21 cellular contexts compared by ENCODE assay signal in the genomic region with DNA sequence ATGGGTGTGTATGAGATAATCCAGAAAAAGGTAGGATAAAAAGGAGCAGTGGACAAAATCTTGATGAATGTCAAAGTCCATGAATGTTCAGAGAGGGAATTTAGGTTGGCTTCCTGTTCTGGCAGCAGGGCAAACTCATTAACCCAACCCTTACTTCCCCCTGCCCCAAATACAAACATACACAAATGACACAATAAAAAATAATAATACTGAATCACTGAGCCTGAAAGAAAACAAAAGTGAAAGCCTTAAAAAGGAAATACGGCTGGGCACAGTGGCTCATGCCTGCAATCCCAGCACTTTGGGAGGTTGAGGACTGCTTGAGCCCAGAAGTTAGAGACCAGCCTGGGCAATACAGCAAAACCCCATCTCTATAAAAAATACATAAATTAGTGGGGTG.
DNase-seq lines count a peak whose midpoint lies in the region; ATAC-seq, FAIRE-seq and TF ChIP-seq lines count a peak whose summit lies in the region.
"Had no signal": no experiment of that assay in that cellular context is flagged by ENCODE, and none has a peak within 500 bp of the region (broad histone marks: within the 10 kb centered on the region; RNA-seq: fewer than 3 reads in every experiment).

No MANE protein-coding gene starts in this region.

- intact Hi-C loops in PC-3 (cut with micrococcal nuclease) (no loop called here), esophagus muscularis mucosa (cut with DNase I) (no loop called here), mucosa of descending colon (cut with DNase I, micrococcal nuclease) (no loop called here), HepG2 (cut with micrococcal nuclease; ENCODE audit: unreplicated experiment) (no loop called here)
- intact Hi-C loops in activated T-helper 2 cell treated with anti-CD3 and anti-CD28 coated beads, Interferon-gamma antibody, Interleukin-2, Interleukin-4, amounts not matched to agents 10 μg/mL and 5 μg/mL and 100 μg/mL, durations not matched to agents 14 hours and 24 hours and 36 hours (cut with micrococcal nuclease): no loop called here
- intact Hi-C loops in activated CD4-positive, alpha-beta T cell treated with anti-CD3 and anti-CD28 coated beads for 36 hours (cut with DNase I, micrococcal nuclease): no loop called here

- no peak for FAIRE-seq in HepG2 (lab: Jason Lieb, UNC)
- FAIRE-seq: A549, D721Med, G401.6, GM12892, GM18507, HTR-8/SVneo had no signal

- no peaks in the 10 kb centered on the region for H3K9me3 Mint-ChIP-seq in activated T-helper 2 cell treated with anti-CD3 and anti-CD28 coated beads, Interferon-gamma antibody, Interleukin-2, Interleukin-4, amounts not matched to agents 10 μg/mL and 5 μg/mL and 100 μg/mL, durations not matched to agents 14 hours and 24 hours and 36 hours
- H3K9me3 Mint-ChIP-seq in activated CD4-positive, alpha-beta T cell treated with anti-CD3 and anti-CD28 coated beads for 36 hours (ENCODE audit: low read depth): no peaks in the 10 kb centered on the region
- H3K9me3 Mint-ChIP-seq: CD8-positive, alpha-beta memory T cell had no signal

- H3K79me2 ChIP-seq in PC-3 (ENCODE audit: low read length): no peaks in the 10 kb centered on the region
- H3K79me2 ChIP-seq in HepG2 (ENCODE audit: insufficient read depth, low read length): no peaks in the 10 kb centered on the region

- H3F3A ChIP-seq in PC-3 (ENCODE audit: low read length, unreplicated experiment): no peaks in the 10 kb centered on the region

- H4K20me1 ChIP-seq in BLaER1 (peaks cover 98% of the 10 kb centered on the region), PC-3 (ENCODE audit: low read length) (no peaks in the 10 kb centered on the region), HepG2 (ENCODE audit: insufficient read depth, low read length) (no peaks in the 10 kb centered on the region)

- H3K27me3 Mint-ChIP-seq in activated T-helper 2 cell treated with anti-CD3 and anti-CD28 coated beads, Interferon-gamma antibody, Interleukin-2, Interleukin-4, amounts not matched to agents 10 μg/mL and 5 μg/mL and 100 μg/mL, durations not matched to agents 14 hours and 24 hours and 36 hours (ENCODE audit: low read depth): peaks cover 7% of the 10 kb centered on the region
- no peaks in the 10 kb centered on the region for H3K27me3 Mint-ChIP-seq in activated CD4-positive, alpha-beta T cell treated with anti-CD3 and anti-CD28 coated beads for 36 hours

- H3K4me1 ChIP-seq in BLaER1 (peaks cover 47% of the 10 kb centered on the region), PC-3 (ENCODE audit: insufficient read depth, low read length) (no peaks in the 10 kb centered on the region), esophagus muscularis mucosa (peaks cover 0 to 4% (median under 1%) of the 10 kb centered on the region in 4 donors), mucosa of descending colon (ENCODE audit: low read depth) (peaks cover 7% of the 10 kb centered on the region), HepG2 (ENCODE audit: insufficient read depth, low read length) (peaks cover 8% of the 10 kb centered on the region; the same call in 1 of the 2 replicates)

- H3K27me3 ChIP-seq in BLaER1: no peaks in the 10 kb centered on the region
- H3K27me3 ChIP-seq in PC-3 (ENCODE audit: low read length): no peaks in the 10 kb centered on the region
- H3K27me3 ChIP-seq in esophagus muscularis mucosa: no peaks in the 10 kb centered on the region
- H3K27me3 ChIP-seq in HepG2 (ENCODE audit: control insufficient read depth in 1 of 2, insufficient read depth in 2 of 2, low read length in 2 of 2): no peaks in the 10 kb centered on the region

- no peaks in the 10 kb centered on the region for H3K9me2 ChIP-seq in PC-3 (replicated peaks; ENCODE audit: low read length)

- H3K4me2 ChIP-seq in BLaER1: peak overlapping the region; percentile 49
- H3K4me2 ChIP-seq in PC-3 (ENCODE audit: low read length): no peak overlapping the region
- no peak overlapping the region for H3K4me2 ChIP-seq in HepG2 (ENCODE audit: low read depth, low read length)
- H3K4me2 ChIP-seq: A549 had no signal

- H3K27ac ChIP-seq in BLaER1 (no peak overlapping the region), PC-3 (ENCODE audit: low read length) (no peak overlapping the region), esophagus muscularis mucosa (replicated peaks in 1 of 4) (no peak overlapping the region), HepG2 (ENCODE audit: extremely low read length, insufficient read depth, low read length) (no peak overlapping the region)
- H3K27ac ChIP-seq: 22Rv1, A549, GM23248 had no signal

- H3K4me1 Mint-ChIP-seq in activated T-helper 2 cell treated with anti-CD3 and anti-CD28 coated beads, Interferon-gamma antibody, Interleukin-2, Interleukin-4, amounts not matched to agents 10 μg/mL and 5 μg/mL and 100 μg/mL, durations not matched to agents 14 hours and 24 hours and 36 hours (ENCODE audit: low read depth): no peaks in the 10 kb centered on the region
- H3K4me1 Mint-ChIP-seq in activated CD4-positive, alpha-beta T cell treated with anti-CD3 and anti-CD28 coated beads for 36 hours: no peaks in the 10 kb centered on the region
- H3K4me1 Mint-ChIP-seq: CD4-positive, CD25-positive, alpha-beta regulatory T cell; CD8-positive, alpha-beta memory T cell; IgD-negative memory B cell had no signal

- POLR2A ChIA-PET in PC-3 (lab: Charles Lee; ENCODE audit: unreplicated experiment) (no interaction called here), HepG2 (lab: Yijun Ruan, JAX) (no interaction called here)
- POLR2A ChIA-PET in activated CD4-positive, alpha-beta T cell treated with anti-CD3 and anti-CD28 coated beads for 36 hours (lab: Charles Lee): no interaction called here

- no peaks in the 10 kb centered on the region for H3K36me3 Mint-ChIP-seq in activated T-helper 2 cell treated with anti-CD3 and anti-CD28 coated beads, Interferon-gamma antibody, Interleukin-2, Interleukin-4, amounts not matched to agents 10 μg/mL and 5 μg/mL and 100 μg/mL, durations not matched to agents 14 hours and 24 hours and 36 hours (ENCODE audit: low read depth)
- no peaks in the 10 kb centered on the region for H3K36me3 Mint-ChIP-seq in activated CD4-positive, alpha-beta T cell treated with anti-CD3 and anti-CD28 coated beads for 36 hours (ENCODE audit: low read depth)
- H3K36me3 Mint-ChIP-seq: CD4-positive, CD25-positive, alpha-beta regulatory T cell; IgD-negative memory B cell had no signal

- H3K4me3 Mint-ChIP-seq in activated T-helper 2 cell treated with anti-CD3 and anti-CD28 coated beads, Interferon-gamma antibody, Interleukin-2, Interleukin-4, amounts not matched to agents 10 μg/mL and 5 μg/mL and 100 μg/mL, durations not matched to agents 14 hours and 24 hours and 36 hours (ENCODE audit: low read depth): no peak overlapping the region
- no peak overlapping the region for H3K4me3 Mint-ChIP-seq in activated CD4-positive, alpha-beta T cell treated with anti-CD3 and anti-CD28 coated beads for 36 hours
- H3K4me3 Mint-ChIP-seq: CD4-positive, CD25-positive, alpha-beta regulatory T cell; CD8-positive, alpha-beta memory T cell; IgD-negative memory B cell had no signal

- CTCF ChIA-PET in PC-3 (lab: Charles Lee): no interaction called here
- CTCF ChIA-PET in activated CD4-positive, alpha-beta T cell treated with anti-CD3 and anti-CD28 coated beads for 36 hours (lab: Charles Lee): interaction anchor here (0.6 to 0.7 kb wide), 2 partner anchors 139 to 1327 kb away, joined by 3 read pairs; no protein-coding TSS in a partner anchor
- CTCF ChIA-PET in HepG2 (lab: Yijun Ruan, JAX; ENCODE audit: low intra/inter-chr PET ratio, low total read pairs): no interaction called here

- no peak overlapping the region for H3K27ac Mint-ChIP-seq in activated T-helper 2 cell treated with anti-CD3 and anti-CD28 coated beads, Interferon-gamma antibody, Interleukin-2, Interleukin-4, amounts not matched to agents 10 μg/mL and 5 μg/mL and 100 μg/mL, durations not matched to agents 14 hours and 24 hours and 36 hours
- H3K27ac Mint-ChIP-seq in activated CD4-positive, alpha-beta T cell treated with anti-CD3 and anti-CD28 coated beads for 36 hours: no peak overlapping the region
- H3K27ac Mint-ChIP-seq: CD4-positive, CD25-positive, alpha-beta regulatory T cell; CD8-positive, alpha-beta memory T cell; IgD-negative memory B cell had no signal

- no peak for TF ChIP-seq POLR2A in esophagus muscularis mucosa (IDR thresholded peaks at IDR 0.05; ENCODE audit: low read depth)
- no peak for TF ChIP-seq POLR2A in HepG2 (IDR thresholded peaks at IDR 0.05; ENCODE audit: insufficient read depth in 1 of 2, low read depth in 2 of 2, low read length in 2 of 2)

- TF ChIP-seq CTCF in PC-3 (conservative IDR thresholded peaks at IDR 0.05; ENCODE audit: low read depth, low read length) (no peak), esophagus muscularis mucosa (IDR thresholded peaks at IDR 0.05) (no peak), mucosa of descending colon (IDR thresholded peaks at IDR 0.05) (no peak), HepG2 (CRISPR knock-in tag; IDR thresholded peaks at IDR 0.05) (no peak)

- DNase-seq in PC-3 (no peak), esophagus muscularis mucosa (ENCODE audit: extremely low spot score) (peak; percentile 26), mucosa of descending colon (no peak), HepG2 (ENCODE audit: low spot score) (no peak)
- DNase-seq in activated T-helper 2 cell treated with anti-CD3 and anti-CD28 coated beads, Interferon-gamma antibody, Interleukin-2, Interleukin-4, amounts not matched to agents 10 μg/mL and 5 μg/mL and 100 μg/mL, durations not matched to agents 14 hours and 24 hours and 36 hours (ENCODE audit: low spot score): no peak
- no peak for DNase-seq in activated CD4-positive, alpha-beta T cell treated with anti-CD3 and anti-CD28 coated beads for 36 hours
- DNase-seq: AML-193; CD4-positive, CD25-positive, alpha-beta regulatory T cell; CD8-positive, alpha-beta memory T cell; COR-L47; GM23248 had no signal

- no peak overlapping the region for H3K4me3 ChIP-seq in BLaER1
- H3K4me3 ChIP-seq in PC-3 (ENCODE audit: low read length): no peak overlapping the region
- H3K4me3 ChIP-seq in esophagus muscularis mucosa: no peak overlapping the region
- no peak overlapping the region for H3K4me3 ChIP-seq in mucosa of descending colon
- H3K4me3 ChIP-seq in HepG2 (replicated peaks in 1 of 3; ENCODE audit: insufficient read depth in 1 of 3, low read depth in 2 of 3, low read length in 3 of 3): no peak overlapping the region
- H3K4me3 ChIP-seq: A549, GM23248, HAP-1 had no signal

- ATAC-seq in PC-3 (peak; percentile 18; the same call in 1 of the 2 replicates), mucosa of descending colon (peak; percentile 74), HepG2 (no peak)
- no peak for ATAC-seq in activated CD4-positive, alpha-beta T cell treated with anti-CD3 and anti-CD28 coated beads for 36 hours
- ATAC-seq: A549 had no signal

- TF ChIP-seq EP300 in esophagus muscularis mucosa (IDR thresholded peaks at IDR 0.05) (no peak), HepG2 (IDR thresholded peaks at IDR 0.05; ENCODE audit: low read depth in 2 of 2, low read length in 2 of 2) (no peak), HepG2 (CRISPR knock-in tag; IDR thresholded peaks at IDR 0.05; ENCODE audit: borderline replicate concordance) (no peak)

- peaks cover 5% of the 10 kb centered on the region for H3K9me3 ChIP-seq in BLaER1
- no peaks in the 10 kb centered on the region for H3K9me3 ChIP-seq in PC-3 (ENCODE audit: low read length)
- H3K9me3 ChIP-seq in esophagus muscularis mucosa: no peaks in the 10 kb centered on the region
- H3K9me3 ChIP-seq in mucosa of descending colon: no peaks in the 10 kb centered on the region
- no peaks in the 10 kb centered on the region for H3K9me3 ChIP-seq in HepG2 (ENCODE audit: low read length)
- H3K9me3 ChIP-seq: A549, HAP-1 had no signal

- BruUV-seq in PC-3 (replicated peaks; lab: Mats Ljungman, UMichigan) (no TSS peak), HepG2 (replicated peaks; lab: Mats Ljungman, UMichigan) (no TSS peak)

- H2AFZ ChIP-seq in PC-3 (ENCODE audit: low read length) (no peak overlapping the region), HepG2 (ENCODE audit: low read length) (no peak overlapping the region)
- H2AFZ ChIP-seq: GM23248 had no signal

- no peak for TF ChIP-seq RAD21 in HepG2 (CRISPR knock-in tag; IDR thresholded peaks at IDR 0.05)

- in situ Hi-C loops in HepG2 (cut with HindIII; ENCODE audit: extremely low pct_ligation_motif_present, low pct_unique_long_range_greater_than_20kb): no loop called here

- 83% methylated on average over 1 of the region's 1 CpG for WGBS in esophagus muscularis mucosa
- 30% methylated on average over 1 of the region's 1 CpG for WGBS in HepG2 (ENCODE audit: low lambda C conversion rate)

- H3K9ac ChIP-seq in BLaER1 (no peak overlapping the region), PC-3 (ENCODE audit: low read length) (no peak overlapping the region), HepG2 (ENCODE audit: insufficient read depth, low read depth, low read length) (no peak overlapping the region)
- H3K9ac ChIP-seq: GM23248 had no signal

- H3K36me3 ChIP-seq in BLaER1: peaks cover 44% of the 10 kb centered on the region
- H3K36me3 ChIP-seq in PC-3 (ENCODE audit: low read depth, low read length): no peaks in the 10 kb centered on the region
- no peaks in the 10 kb centered on the region for H3K36me3 ChIP-seq in esophagus muscularis mucosa
- no peaks in the 10 kb centered on the region for H3K36me3 ChIP-seq in mucosa of descending colon (ENCODE audit: low read depth)
- H3K36me3 ChIP-seq in HepG2 (replicated peaks in 1 of 2; ENCODE audit: control insufficient read depth in 1 of 2, insufficient read depth in 2 of 2, low read length in 2 of 2): no peaks in the 10 kb centered on the region
- H3K36me3 ChIP-seq: HAP-1 had no signal

Comparison
In these comparisons a context has a peak if more than half of its experiments do, and no peak if none do; other contexts are left out.
1. ATAC-seq: peak in PC-3 (single experiment) and mucosa of descending colon (single experiment); none in activated CD4-positive, alpha-beta T cell treated with anti-CD3 and anti-CD28 coated beads for 36 hours (single experiment) and HepG2 (single experiment).